Comparison of ENCODE assay signal across 1 cellular context in the genomic region with DNA sequence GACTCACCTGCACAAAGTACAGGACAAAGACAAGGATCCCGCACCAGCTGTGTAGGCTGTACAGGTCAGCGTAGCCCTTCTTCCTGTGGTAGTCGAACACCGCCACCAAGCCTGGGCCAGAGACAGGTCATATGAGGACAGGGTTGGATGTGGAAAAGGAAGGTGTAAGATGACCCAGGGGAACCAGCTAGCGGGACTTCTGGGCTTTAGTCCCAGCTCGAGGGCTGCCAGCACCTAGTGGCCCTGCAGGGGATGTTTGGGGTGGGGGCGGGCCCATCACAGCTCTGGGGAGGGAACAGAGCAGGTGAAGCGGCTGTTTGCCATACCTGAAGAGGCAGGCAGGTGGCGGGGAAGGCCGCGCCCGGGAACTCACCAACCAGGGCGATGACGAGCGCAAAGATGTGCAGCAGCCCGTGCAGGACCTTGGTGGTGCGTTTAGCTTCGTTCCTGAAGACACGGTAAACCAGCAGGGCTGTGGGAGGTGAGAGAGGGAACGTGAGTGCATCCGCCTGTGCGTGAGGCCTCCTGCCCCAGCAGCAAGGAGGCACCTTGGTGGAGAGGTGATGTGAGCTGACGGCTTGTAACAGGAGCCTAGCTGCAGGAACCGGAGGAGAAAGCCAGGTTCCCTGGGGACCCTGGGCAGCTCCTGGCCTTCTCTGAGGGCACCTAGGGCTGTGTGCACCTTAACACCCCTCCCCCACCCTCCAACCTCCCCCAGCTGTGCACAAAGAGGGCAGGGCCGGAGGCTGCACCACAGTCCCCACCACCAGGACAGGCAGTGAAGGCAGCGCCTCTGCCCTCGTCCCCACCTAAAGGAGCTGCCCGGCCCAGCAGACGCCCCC.
TF ChIP-seq lines count a peak whose summit lies in the region.

No MANE protein-coding gene starts in this region.

TF ChIP-seq in H1, 55 proteins besides CTCF, POLR2A, EP300 and RAD21:
- TF ChIP-seq CREB1 (IDR thresholded peaks at IDR 0.05) = peak; percentile 14; the same call in 1 of the 2 replicates
- no peak for TF ChIP-seq JUND (IDR thresholded peaks at IDR 0.05; ENCODE audit: low read length)
